ENCODE assay signal across 33 cellular contexts in genomic region chr11:105312266-105312665, GRCh38.
"Had no signal": no experiment of that assay in that cellular context is flagged by ENCODE, and none has a peak within 500 bp of the region (broad histone marks: within the 10 kb centered on the region; RNA-seq: fewer than 3 reads in every experiment).

No MANE protein-coding gene starts in this region.

- H3K4me3 ChIP-seq: MG63 had no signal

- DNase-seq: Karpas-422, Kasumi-1, MG63, MM.1S, MV-4-11, NCI-H1048, NCI-H1092, NCI-H1092 treated with DMSO at 0.1 percent for 48 hours, NCI-H1105, NCI-H1105 treated with DMSO at 0.1 percent for 48 hours, NCI-H1417 treated with DMSO at 0.1 percent for 48 hours, NCI-H1436, NCI-H1436 treated with DMSO at 0.1 percent for 48 hours, NCI-H146, NCI-H1694, NCI-H1694 treated with DMSO at 0.1 percent for 48 hours, NCI-H187, NCI-H187 treated with DMSO at 0.1 percent for 48 hours, NCI-H1930, NCI-H2029, NCI-H2029 treated with DMSO at 0.1 percent for 48 hours, NCI-H2081, NCI-H2081 treated with DMSO at 0.1 percent for 48 hours, NCI-H2107, NCI-H2171, NCI-H2171 treated with DMSO at 0.1 percent for 48 hours, NCI-H2227 treated with DMSO at 0.1 percent for 48 hours, NCI-H226, NCI-H345, NCI-H446, NCI-H446 treated with DMSO at 0.1 percent for 48 hours, NCI-H510A, NCI-H510A treated with DMSO at 0.1 percent for 48 hours had no signal

- H3K9me3 ChIP-seq: MG63 had no signal

- H3K27me3 ChIP-seq: MG63 had no signal

- H3K36me3 ChIP-seq: MG63 had no signal
